ENCODE assay signal across 34 cellular contexts in genomic region chr12:25236626-25237025, GRCh38. TPM values are rescaled to one million over a fixed set of nuclear protein-coding genes. Genes with fewer than 3 reads are reported as not detected.
A peak's percentile ranks its signal among the peaks of the same experiment; 100 is the strongest.
DNase-seq lines count a peak whose midpoint lies in the region; ATAC-seq, FAIRE-seq and TF ChIP-seq lines count a peak whose summit lies in the region.
"Had no signal": no experiment of that assay in that cellular context is flagged by ENCODE, and none has a peak within 500 bp of the region (broad histone marks: within the 10 kb centered on the region; RNA-seq: fewer than 3 reads in every experiment).

No MANE protein-coding gene starts in this region.

- TF ChIP-seq CTCF in A549 (IDR thresholded peaks at IDR 0.05) (no peak), Caco-2 (IDR thresholded peaks at IDR 0.05; ENCODE audit: insufficient read depth in 1 of 2, low read depth in 1 of 2, low read length in 1 of 2, severe bottlenecking in 1 of 2, unreplicated experiment in 1 of 2) (no peak)

- no peak overlapping the region for H3K4me3 ChIP-seq in A549
- H3K4me3 ChIP-seq in Caco-2 (ENCODE audit: low read depth, low read length) = no peak overlapping the region
- H3K4me3 ChIP-seq: BLaER1, body of pancreas, HAP-1, left lung, MG63, prostate gland, right lobe of liver, tibial artery, vagina had no signal

- peak; percentile 18 for FAIRE-seq in A549 (lab: Jason Lieb, UNC)
- FAIRE-seq: endothelial cell of umbilical vein, GM12892, islet of Langerhans had no signal

- WGBS in A549 (ENCODE audit: missing lambda C conversion rate) = 79% methylated on average over 4 of the region's 4 CpGs

- TF ChIP-seq POLR2A in A549 (IDR thresholded peaks at IDR 0.05; ENCODE audit: low read length) = no peak

- CTCF ChIA-PET in A549 (lab: Yijun Ruan, JAX) = interaction anchor here (0.7 to 2.0 kb wide), 3 partner anchors 26 to 200 kb away, joined by 3 to 8 read pairs (median 6); no protein-coding TSS in a partner anchor
- CTCF ChIA-PET in Caco-2 (lab: Charles Lee) = no interaction called here

- H3K9me3 ChIP-seq in A549 = no peaks in the 10 kb centered on the region
- H3K9me3 ChIP-seq in Caco-2 = no peaks in the 10 kb centered on the region
- H3K9me3 ChIP-seq: BLaER1, body of pancreas, HAP-1, left lung, MG63, neutrophil, prostate gland, right lobe of liver, tibial artery, vagina had no signal

- H3K4me3 Mint-ChIP-seq in Caco-2 (ENCODE audit: unreplicated experiment) (no peak overlapping the region), memory B cell (no peak overlapping the region)
- H3K4me3 Mint-ChIP-seq: activated naive CD8-positive, alpha-beta T cell treated with anti-CD3 and anti-CD28 coated beads, Interleukin-2, amount 50 U/mL, for 24 hours had no signal

- H3K27me3 ChIP-seq in Caco-2 (replicated peaks; ENCODE audit: control insufficient read depth, insufficient read depth, low read length) = no peaks in the 10 kb centered on the region
- H3K27me3 ChIP-seq: BLaER1, body of pancreas, left lung, MG63, neutrophil, right lobe of liver, tibial artery, vagina had no signal

- no peak for TF ChIP-seq EP300 in A549 (IDR thresholded peaks at IDR 0.05)

- no peak for TF ChIP-seq RAD21 in A549 (conservative IDR thresholded peaks at IDR 0.05 in 1 of 2, IDR thresholded peaks at IDR 0.05 in 1 of 2)

- H3K4me2 ChIP-seq in A549 = no peak overlapping the region
- H3K4me2 ChIP-seq: BLaER1 had no signal

- intact Hi-C loops in Caco-2 (cut with micrococcal nuclease; ENCODE audit: unreplicated experiment) = no loop called here
- intact Hi-C loops in Right ventricle myocardium superior (cut with DNase I) = no loop called here

- ATAC-seq in A549 (no peak), memory B cell (ENCODE audit: low read depth) (no peak), Right ventricle myocardium superior (ENCODE audit: poor library complexity) (no peak)
- ATAC-seq: activated naive CD8-positive, alpha-beta T cell treated with anti-CD3 and anti-CD28 coated beads, Interleukin-2, amount 50 U/mL, for 24 hours; body of pancreas; left lung; right lobe of liver had no signal

- POLR2A ChIA-PET in A549 (lab: Yijun Ruan, JAX) (interaction anchor here (0.9 kb wide), 1 partner anchor 14 kb away, joined by 3 read pairs; the partner anchor contains the start of gene KRAS), Caco-2 (lab: Charles Lee) (no interaction called here)

- H3K27me3 Mint-ChIP-seq in Caco-2 (ENCODE audit: insufficient read depth, unreplicated experiment) (no peaks in the 10 kb centered on the region), memory B cell (no peaks in the 10 kb centered on the region)
- H3K27me3 Mint-ChIP-seq: activated naive CD8-positive, alpha-beta T cell treated with anti-CD3 and anti-CD28 coated beads, Interleukin-2, amount 50 U/mL, for 24 hours had no signal

- DNase-seq in A549 (ENCODE audit: low read depth in 1 of 2, low spot score in 1 of 2) (no peak), Caco-2 (no peak), astrocyte of the hippocampus (ENCODE audit: low read depth, low spot score) (peak; percentile 21), memory B cell (ENCODE audit: low spot score in 2 of 2) (no peak), Right ventricle myocardium superior (no peak), NCI-H446 (lab: John Stamatoyannopoulos, UW) (no peak)
- DNase-seq in activated T-cell treated with anti-CD3 and anti-CD28 coated beads, Interleukin-2, amount 50 U/mL, for 48 hours = no peak
- DNase-seq: activated CD8-positive, alpha-beta memory T cell treated with anti-CD3 and anti-CD28 coated beads for 24 hours; activated effector memory CD4-positive, alpha-beta T cell treated with Interleukin-2 at 50 U/mL for 16 hours; activated naive CD8-positive, alpha-beta T cell treated with anti-CD3 and anti-CD28 coated beads, Interleukin-2, amount 50 U/mL, for 24 hours; activated T-cell treated with anti-CD3 and anti-CD28 coated beads for 4 hours; body of pancreas; KG1; left lung; NCI-H1105; NCI-H2029 treated with DMSO at 0.1 percent for 48 hours; NCI-H526 treated with DMSO at 0.1 percent for 48 hours; NK-92 treated with Interleukin-12 subunit alpha and Interleukin-12 subunit beta, amount 100 ng/mL, for 24 hours; right lobe of liver; stimulated activated CD4-positive, alpha-beta T cell treated with anti-CD3 and anti-CD28 coated beads, Interleukin-12 subunit alpha, Interleukin-12 subunit beta, amount 100 ng/mL, for 4 hours; stimulated activated CD4-positive, alpha-beta T cell treated with anti-CD3 and anti-CD28 coated beads, Interleukin-2, amount 100 ng/mL, for 48 hours; T-helper 2 cell; tibial artery had no signal

- H3K4me1 ChIP-seq in A549 (peaks cover 14% of the 10 kb centered on the region; the same call in 2 of the 3 replicates), Caco-2 (peaks cover 5% of the 10 kb centered on the region; the same call in 1 of the 2 replicates)
- H3K4me1 ChIP-seq: body of pancreas, HAP-1, prostate gland, vagina had no signal

- H3K4me1 Mint-ChIP-seq in Caco-2 (ENCODE audit: low read depth, unreplicated experiment) (peaks cover 49% of the 10 kb centered on the region), memory B cell (peaks cover 2% of the 10 kb centered on the region)

- H3K27ac ChIP-seq in A549 = no peak overlapping the region
- H3K27ac ChIP-seq: BLaER1, body of pancreas, left lung, neutrophil, prostate gland, right lobe of liver, tibial artery, vagina had no signal

- H3K36me3 Mint-ChIP-seq in Caco-2 (ENCODE audit: insufficient read depth, unreplicated experiment) (peaks cover 90% of the 10 kb centered on the region), memory B cell (peaks cover 26% of the 10 kb centered on the region)

- H3K36me3 ChIP-seq in Caco-2 (ENCODE audit: control insufficient read depth, insufficient read depth, low read length) = peaks cover 6% of the 10 kb centered on the region
- H3K36me3 ChIP-seq: prostate gland had no signal

- H3K9me3 Mint-ChIP-seq in Caco-2 (ENCODE audit: unreplicated experiment) (no peaks in the 10 kb centered on the region), memory B cell (no peaks in the 10 kb centered on the region)
- H3K9me3 Mint-ChIP-seq: activated naive CD8-positive, alpha-beta T cell treated with anti-CD3 and anti-CD28 coated beads, Interleukin-2, amount 50 U/mL, for 24 hours had no signal

- BruUV-seq in Caco-2 (replicated peaks; lab: Mats Ljungman, UMichigan) = no TSS peak

- H3K27ac Mint-ChIP-seq in Caco-2 (ENCODE audit: unreplicated experiment) (peak overlapping the region; percentile 21), memory B cell (peak overlapping the region; percentile 74)
- H3K27ac Mint-ChIP-seq: activated naive CD8-positive, alpha-beta T cell treated with anti-CD3 and anti-CD28 coated beads, Interleukin-2, amount 50 U/mL, for 24 hours had no signal

TF ChIP-seq in A549, 52 proteins besides CTCF, POLR2A, EP300 and RAD21 (continues in another document):
- TF ChIP-seq ESRRA (IDR thresholded peaks at IDR 0.05; ENCODE audit: borderline replicate concordance, low read length) = no peak
- no peak for TF ChIP-seq HEYL (CRISPR knock-in tag; IDR thresholded peaks at IDR 0.05)
- no peak for TF ChIP-seq EHF (CRISPR knock-in tag; IDR thresholded peaks at IDR 0.05)
- no peak for TF ChIP-seq JUNB (IDR thresholded peaks at IDR 0.05)
- no peak for TF ChIP-seq HDAC2 (IDR thresholded peaks at IDR 0.05)
- no peak for TF ChIP-seq RARB (CRISPR knock-in tag; IDR thresholded peaks at IDR 0.05)
- TF ChIP-seq USF2 (IDR thresholded peaks at IDR 0.05) = no peak
- no peak for TF ChIP-seq CHD2 (IDR thresholded peaks at IDR 0.05; ENCODE audit: low read length, partially characterized antibody)
- TF ChIP-seq TFCP2L1 (CRISPR knock-in tag; IDR thresholded peaks at IDR 0.05) = no peak
- TF ChIP-seq RNF2 (IDR thresholded peaks at IDR 0.05; ENCODE audit: borderline replicate concordance, low read depth) = no peak
- no peak for TF ChIP-seq ELK1 (IDR thresholded peaks at IDR 0.05; ENCODE audit: low read depth, low read length)
- TF ChIP-seq SMC3 (IDR thresholded peaks at IDR 0.05) = no peak

RNA-seq across cellular contexts. Expression of gene KRAS, which starts 14.1 kb away (rescaled TPM):
- polyA plus RNA-seq in A549 (2011; rRNA removed) = 29.2 and 38.4 TPM in 2 replicates
- 7.3 and 8.8 TPM in 2 replicates for polyA plus RNA-seq in A549 (2012; cell fraction: cytosol; rRNA removed)
- polyA plus RNA-seq in A549 (2012; cell fraction: nucleus; rRNA removed) = 3.2 and 6.5 TPM in 2 replicates
- 16.4 to 17.4 TPM (median 16.5 TPM) in 3 replicates for polyA plus RNA-seq in A549 (2017; fragmentation: RNase III; extraction: RNeasy Plus Mini Kit Qiagen cat#74134 plus additional on column Dnase treatment)
- polyA minus RNA-seq in A549 (2011; rRNA and poly(A)+ RNA removed) = 11.8 and 13.9 TPM in 2 replicates
- total RNA-seq in Caco-2 (2022) = 162 and 179 TPM in 2 replicates
- 9.7 TPM for total RNA-seq in Right ventricle myocardium superior

RNA-seq across cellular contexts. Expression of gene ETFRF1, which starts 41.6 kb away (rescaled TPM):
- 19.3 and 23.6 TPM in 2 replicates for polyA plus RNA-seq in A549 (2011; rRNA removed)
- polyA plus RNA-seq in A549 (2012; cell fraction: cytosol; rRNA removed) = 4.3 and 4.9 TPM in 2 replicates
- polyA plus RNA-seq in A549 (2012; cell fraction: nucleus; rRNA removed) = 1.2 and 2.4 TPM in 2 replicates
- polyA plus RNA-seq in A549 (2017; fragmentation: RNase III; extraction: RNeasy Plus Mini Kit Qiagen cat#74134 plus additional on column Dnase treatment) = 11.5 to 13.3 TPM (median 12.3 TPM) in 3 replicates
- polyA minus RNA-seq in A549 (2011; rRNA and poly(A)+ RNA removed) = 4.6 and 6.1 TPM in 2 replicates
- total RNA-seq in Caco-2 (2022) = 9.5 and 10.2 TPM in 2 replicates
- total RNA-seq in Right ventricle myocardium superior = 69.4 TPM

RNA-seq across cellular contexts. Expression of gene DNAI7, which starts 41.7 kb away (rescaled TPM):
- 0.40 and 0.43 TPM in 2 replicates for polyA plus RNA-seq in A549 (2011; rRNA removed)
- 0.04 and 0.11 TPM in 2 replicates for polyA plus RNA-seq in A549 (2012; cell fraction: cytosol; rRNA removed)
- polyA plus RNA-seq in A549 (2012; cell fraction: nucleus; rRNA removed) = 0.01 TPM in 1 of 2 replicates, not detected in the other
- 0.29 to 0.66 TPM (median 0.36 TPM) in 3 replicates for polyA plus RNA-seq in A549 (2017; fragmentation: RNase III; extraction: RNeasy Plus Mini Kit Qiagen cat#74134 plus additional on column Dnase treatment)
- polyA minus RNA-seq in A549 (2011; rRNA and poly(A)+ RNA removed) = 0.29 and 0.50 TPM in 2 replicates
- 0.66 and 0.67 TPM in 2 replicates for total RNA-seq in Caco-2 (2022)
- 1.7 TPM for total RNA-seq in Right ventricle myocardium superior
- total RNA-seq: endothelial cell of umbilical vein, glomerular endothelial cell, mesenteric fat pad had no signal
- polyA plus RNA-seq: endothelial cell of umbilical vein had no signal

Comparison
In these comparisons a context has a peak if more than half of its experiments do, and no peak if none do; other contexts are left out.
1. RNA of gene KRAS, which starts 14.1 kb away (total RNA-seq): 162 to 179 TPM in Caco-2; 9.7 TPM in Right ventricle myocardium superior (single experiment); every median in the first group is over 10 times any median in the second.